ENCODE assay signal across 10 cellular contexts in the genomic region with DNA sequence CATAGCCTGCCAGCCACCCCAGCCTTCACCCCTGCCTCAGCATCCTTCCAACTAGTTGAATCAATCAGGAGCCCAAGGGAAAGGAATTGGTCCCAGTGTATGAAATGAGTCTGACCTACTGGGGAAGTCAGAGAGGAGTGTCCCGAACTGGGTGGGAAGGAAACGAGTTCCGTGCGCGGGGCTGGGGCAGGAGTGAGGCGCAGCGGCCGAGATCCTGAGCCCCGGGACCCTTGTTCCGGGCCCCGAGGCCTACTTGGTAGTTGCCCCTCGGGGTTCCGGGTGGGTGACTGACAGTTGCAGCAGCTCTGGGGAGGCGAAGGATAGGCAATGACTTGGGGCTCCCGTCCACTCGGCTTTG. TPM values are rescaled to one million over a fixed set of nuclear protein-coding genes. Genes with fewer than 3 reads are reported as not detected.
A peak's percentile ranks its signal among the peaks of the same experiment; 100 is the strongest.
DNase-seq lines count a peak whose midpoint lies in the region; ATAC-seq, FAIRE-seq and TF ChIP-seq lines count a peak whose summit lies in the region.
"Had no signal": no experiment of that assay in that cellular context is flagged by ENCODE, and none has a peak within 500 bp of the region (broad histone marks: within the 10 kb centered on the region; RNA-seq: fewer than 3 reads in every experiment).

No MANE protein-coding gene starts in this region.

- peak overlapping the region; percentile 78 to 93 (median 91) for H3K4me3 ChIP-seq in heart left ventricle
- peak overlapping the region; percentile 63 to 88 (median 78) for H3K4me3 ChIP-seq in breast epithelium
- peak overlapping the region; percentile 86 to 90 for H3K4me3 ChIP-seq in mucosa of rectum (ENCODE audit: low read length in 2 of 2)
- H3K4me3 ChIP-seq in uterus = peak overlapping the region in 1 of 2 donors; percentile 70

- ATAC-seq in heart left ventricle = peak in 2 of 4 donors; percentile 2 to 4
- ATAC-seq in GM18861 (IDR thresholded peaks at IDR 0.05; ENCODE audit: unreplicated experiment) = no peak

- WGBS in heart left ventricle, 4 donors = 47 to 65% (median 53%) methylated on average over 13 to 16 of the region's 16 CpGs

- TF ChIP-seq POLR2A in heart left ventricle (IDR thresholded peaks at IDR 0.05) (no peak), breast epithelium (IDR thresholded peaks at IDR 0.05) (no peak), uterus (IDR thresholded peaks at IDR 0.05) (no peak)

- H3K27me3 ChIP-seq in heart left ventricle (no peaks in the 10 kb centered on the region), breast epithelium (no peaks in the 10 kb centered on the region), mucosa of rectum (ENCODE audit: control insufficient read depth in 2 of 2, insufficient read depth in 2 of 2, low read length in 2 of 2) (no peaks in the 10 kb centered on the region), uterus (no peaks in the 10 kb centered on the region)

- H3K9ac ChIP-seq in mucosa of rectum (ENCODE audit: low read depth in 1 of 2, low read length in 2 of 2) = peak overlapping the region in 1 of 2 donors; percentile 82

- H3K4me1 ChIP-seq in heart left ventricle = peaks cover 0 to 54% (median 27%) of the 10 kb centered on the region in 12 donors
- peaks cover 0 to 4% of the 10 kb centered on the region in 2 donors for H3K4me1 ChIP-seq in breast epithelium
- H3K4me1 ChIP-seq in mucosa of rectum (ENCODE audit: control insufficient read depth in 2 of 2, insufficient read depth in 2 of 2, low read length in 2 of 2) = peaks cover 8 to 16% of the 10 kb centered on the region in 2 donors
- no peaks in the 10 kb centered on the region for H3K4me1 ChIP-seq in uterus

- intact Hi-C loops in heart left ventricle (cut with DNase I) = loop anchor here in 9 of 10 donors (1.0 to 10.0 kb wide), 15 partner anchors 46 to 351 kb away; partner anchors contain the start of gene DAZL (in 2 of the 9)
- intact Hi-C loops in cardiac septum (cut with DNase I) = loop anchor here (2.0 to 10.0 kb wide), 5 partner anchors 115 to 351 kb away; no protein-coding TSS in a partner anchor
- intact Hi-C loops in breast epithelium (cut with DNase I; ENCODE audit: low total_unique reads) = no loop called here
- intact Hi-C loops in uterus (cut with DNase I; ENCODE audit: low total_unique reads) = no loop called here

- DNase-seq in heart left ventricle = no peak
- no peak for DNase-seq in cardiac septum (ENCODE audit: low spot score)
- no peak for DNase-seq in breast epithelium (ENCODE audit: low spot score in 2 of 2)
- no peak for DNase-seq in uterus
- no peak for DNase-seq in HTR-8/SVneo (ENCODE audit: insufficient read length, low spot score)
- DNase-seq in DMS 273 (lab: John Stamatoyannopoulos, UW; ENCODE audit: unreplicated experiment) = no peak
- DNase-seq: SHP77 treated with DMSO at 0.1 percent for 48 hours had no signal

- H3K36me3 ChIP-seq in heart left ventricle (no peaks in the 10 kb centered on the region), breast epithelium (no peaks in the 10 kb centered on the region), mucosa of rectum (ENCODE audit: control insufficient read depth in 2 of 2, insufficient read depth in 2 of 2, low read length in 2 of 2) (no peaks in the 10 kb centered on the region), uterus (no peaks in the 10 kb centered on the region)

- no peak for TF ChIP-seq CTCF in heart left ventricle (IDR thresholded peaks at IDR 0.05)
- no peak for TF ChIP-seq CTCF in breast epithelium (IDR thresholded peaks at IDR 0.05)
- no peak for TF ChIP-seq CTCF in uterus (IDR thresholded peaks at IDR 0.05)

- H3K27ac ChIP-seq in heart left ventricle (peak overlapping the region; percentile 91 to 99 (median 96)), breast epithelium (peak overlapping the region; percentile 86 to 96), mucosa of rectum (ENCODE audit: low read depth in 2 of 2, low read length in 2 of 2) (no peak overlapping the region), uterus (peak overlapping the region; percentile 89 to 90)

- FAIRE-seq in HTR-8/SVneo (lab: Jason Lieb, UNC) = no peak
- FAIRE-seq: G401.6 had no signal

- H3K9me3 ChIP-seq in heart left ventricle = no peaks in the 10 kb centered on the region
- no peaks in the 10 kb centered on the region for H3K9me3 ChIP-seq in breast epithelium
- no peaks in the 10 kb centered on the region for H3K9me3 ChIP-seq in mucosa of rectum (ENCODE audit: control insufficient read depth in 2 of 2, low read length in 2 of 2)
- H3K9me3 ChIP-seq in uterus = no peaks in the 10 kb centered on the region

RNA-seq across cellular contexts. Expression of gene PLCL2, which starts 1.1 kb away (rescaled TPM):
- total RNA-seq in heart left ventricle (10 to 100 TPM; 47.1 to 80.9 (median 54.7) TPM), cardiac septum (27.0 TPM), breast epithelium (10 to 100 TPM in 2 of 3 donors, 1 to 10 TPM in 1; 7.8 to 21.9 (median 17.0) TPM), uterus (10 to 100 TPM in 3 of 4 donors, 1 to 10 TPM in 1; 9.7 to 63.0 (median 19.5) TPM)
- 10 to 100 TPM; 10.4 to 21.1 TPM for polyA plus RNA-seq in heart left ventricle

Comparison
In these comparisons a context has a peak if more than half of its experiments do, and no peak if none do; other contexts are left out.
1. H3K27ac ChIP-seq: peak in heart left ventricle (12 of 12), breast epithelium (2 of 2) and uterus (2 of 2); none in mucosa of rectum (0 of 2).
2. intact Hi-C loops: an anchor here in heart left ventricle (1.0 to 10.0 kb wide) and cardiac septum (2.0 to 10.0 kb wide); none called in breast epithelium and uterus.